ENCODE assay signal across 1 cellular context in the genomic region with DNA sequence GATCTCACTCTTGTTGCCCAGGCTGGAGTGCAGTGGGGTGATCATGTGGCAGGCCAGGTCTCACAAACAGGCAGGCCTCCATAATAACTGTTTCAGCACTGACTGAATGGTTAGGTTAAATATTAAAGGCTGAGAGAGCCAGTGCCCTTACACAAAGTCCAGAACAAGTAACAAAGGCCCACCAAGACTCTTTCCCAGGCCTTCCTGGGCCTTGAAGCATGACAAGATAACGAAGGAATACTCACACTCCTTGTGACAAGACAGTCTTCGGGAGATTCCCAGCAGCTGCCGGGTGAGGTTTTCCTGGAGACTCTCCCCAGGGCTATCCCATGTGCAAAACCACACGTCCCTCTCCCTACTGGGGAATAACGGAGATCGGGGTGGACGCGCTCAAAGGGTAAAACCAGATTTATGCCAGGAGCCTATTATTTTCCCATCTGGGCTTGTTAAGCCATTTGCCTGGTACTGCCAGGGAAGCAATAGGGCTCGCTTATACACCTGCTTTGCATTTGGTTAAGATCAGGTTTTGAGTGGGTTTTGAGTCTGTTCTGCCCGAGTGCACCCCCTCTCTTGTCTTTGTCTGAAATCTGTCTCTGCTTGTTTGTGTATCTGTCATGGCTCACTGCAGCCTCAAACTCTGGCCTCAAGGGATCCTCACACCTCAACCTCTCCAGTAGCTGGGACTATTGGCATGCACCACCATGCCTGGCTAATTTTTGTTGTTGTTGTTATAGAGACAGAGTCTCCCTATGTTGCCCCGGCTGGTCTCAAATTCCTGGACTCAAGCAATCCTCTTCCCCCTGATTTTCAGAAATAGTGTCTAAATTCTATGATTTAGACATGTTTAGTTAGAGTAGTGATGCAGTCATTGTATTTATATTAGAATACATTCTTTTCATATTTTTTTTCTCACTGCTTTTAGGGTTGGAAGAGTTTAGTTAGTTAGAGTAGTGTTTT.
TF ChIP-seq lines count a peak whose summit lies in the region.

No MANE protein-coding gene starts in this region.

TF ChIP-seq in HepG2, 621 proteins besides CTCF, POLR2A, EP300 and RAD21 (continued from another document and continues in another):
- TF ChIP-seq, protein P1, sequence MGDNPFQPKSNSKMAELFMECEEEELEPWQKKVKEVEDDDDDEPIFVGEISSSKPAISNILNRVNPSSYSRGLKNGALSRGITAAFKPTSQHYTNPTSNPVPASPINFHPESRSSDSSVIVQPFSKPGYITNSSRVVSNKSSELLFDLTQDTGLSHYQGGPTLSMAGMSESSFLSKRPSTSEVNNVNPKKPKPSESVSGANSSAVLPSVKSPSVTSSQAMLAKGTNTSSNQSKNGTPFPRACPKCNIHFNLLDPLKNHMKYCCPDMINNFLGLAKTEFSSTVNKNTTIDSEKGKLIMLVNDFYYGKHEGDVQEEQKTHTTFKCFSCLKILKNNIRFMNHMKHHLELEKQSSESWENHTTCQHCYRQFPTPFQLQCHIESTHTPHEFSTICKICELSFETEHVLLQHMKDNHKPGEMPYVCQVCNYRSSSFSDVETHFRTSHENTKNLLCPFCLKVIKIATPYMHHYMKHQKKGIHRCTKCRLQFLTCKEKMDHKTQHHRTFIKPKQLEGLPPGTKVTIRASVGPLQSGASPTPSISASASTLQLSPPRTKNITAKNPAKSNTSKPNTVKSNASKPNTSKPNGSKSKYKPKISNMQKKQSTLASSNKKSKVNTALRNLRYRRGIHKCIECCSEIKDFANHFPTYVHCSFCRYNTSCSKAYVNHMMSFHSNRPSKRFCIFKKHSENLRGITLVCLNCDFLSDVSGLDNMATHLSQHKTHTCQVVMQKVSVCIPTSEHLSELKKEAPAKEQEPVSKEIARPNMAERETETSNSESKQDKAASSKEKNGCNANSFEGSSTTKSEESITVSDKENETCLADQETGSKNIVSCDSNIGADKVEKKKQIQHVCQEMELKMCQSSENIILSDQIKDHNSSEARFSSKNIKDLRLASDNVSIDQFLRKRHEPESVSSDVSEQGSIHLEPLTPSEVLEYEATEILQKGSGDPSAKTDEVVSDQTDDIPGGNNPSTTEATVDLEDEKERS (CRISPR knock-in tag; IDR thresholded peaks at IDR 0.05): no peak
- 0 out of 2 replicates have a peak, but pooled peaks have one; percentile 64 for TF ChIP-seq ZNF263 (CRISPR knock-in tag; IDR thresholded peaks at IDR 0.05)
- TF ChIP-seq PLRG1 (conservative IDR thresholded peaks at IDR 0.05): no peak
- peak; percentile 88; the same call in 1 of the 2 replicates for TF ChIP-seq ZNF136 (CRISPR knock-in tag; IDR thresholded peaks at IDR 0.05; ENCODE audit: low read depth)
- TF ChIP-seq HMG20A (CRISPR knock-in tag; IDR thresholded peaks at IDR 0.05; ENCODE audit: borderline replicate concordance): peak; percentile 6; the same call in 1 of the 2 replicates
- peak; percentile 83; the same call in 1 of the 2 replicates for TF ChIP-seq BRCA1 (CRISPR knock-in tag; IDR thresholded peaks at IDR 0.05)
- TF ChIP-seq MIXL1 (CRISPR knock-in tag; IDR thresholded peaks at IDR 0.05): 0 out of 2 replicates have a peak, but pooled peaks have one; percentile 3
- TF ChIP-seq MEF2D (CRISPR knock-in tag; IDR thresholded peaks at IDR 0.05): peak; percentile 53; the same call in 1 of the 2 replicates
- TF ChIP-seq MYC (CRISPR knock-in tag; IDR thresholded peaks at IDR 0.05; ENCODE audit: borderline replicate concordance): peak; percentile 85
- peak; percentile 86; the same call in 1 of the 2 replicates for TF ChIP-seq ZNF446 (CRISPR knock-in tag; IDR thresholded peaks at IDR 0.05)
- TF ChIP-seq, protein P2, sequence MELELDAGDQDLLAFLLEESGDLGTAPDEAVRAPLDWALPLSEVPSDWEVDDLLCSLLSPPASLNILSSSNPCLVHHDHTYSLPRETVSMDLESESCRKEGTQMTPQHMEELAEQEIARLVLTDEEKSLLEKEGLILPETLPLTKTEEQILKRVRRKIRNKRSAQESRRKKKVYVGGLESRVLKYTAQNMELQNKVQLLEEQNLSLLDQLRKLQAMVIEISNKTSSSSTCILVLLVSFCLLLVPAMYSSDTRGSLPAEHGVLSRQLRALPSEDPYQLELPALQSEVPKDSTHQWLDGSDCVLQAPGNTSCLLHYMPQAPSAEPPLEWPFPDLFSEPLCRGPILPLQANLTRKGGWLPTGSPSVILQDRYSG (CRISPR knock-in tag; IDR thresholded peaks at IDR 0.05): peak; percentile 83; the same call in 1 of the 2 replicates
- TF ChIP-seq NAIF1 (CRISPR knock-in tag; IDR thresholded peaks at IDR 0.05; ENCODE audit: borderline replicate concordance): peak; percentile 58; the same call in 1 of the 2 replicates
- TF ChIP-seq TBX2 (CRISPR knock-in tag; IDR thresholded peaks at IDR 0.05; ENCODE audit: borderline replicate concordance): peak; percentile 87
- TF ChIP-seq, protein P3, sequence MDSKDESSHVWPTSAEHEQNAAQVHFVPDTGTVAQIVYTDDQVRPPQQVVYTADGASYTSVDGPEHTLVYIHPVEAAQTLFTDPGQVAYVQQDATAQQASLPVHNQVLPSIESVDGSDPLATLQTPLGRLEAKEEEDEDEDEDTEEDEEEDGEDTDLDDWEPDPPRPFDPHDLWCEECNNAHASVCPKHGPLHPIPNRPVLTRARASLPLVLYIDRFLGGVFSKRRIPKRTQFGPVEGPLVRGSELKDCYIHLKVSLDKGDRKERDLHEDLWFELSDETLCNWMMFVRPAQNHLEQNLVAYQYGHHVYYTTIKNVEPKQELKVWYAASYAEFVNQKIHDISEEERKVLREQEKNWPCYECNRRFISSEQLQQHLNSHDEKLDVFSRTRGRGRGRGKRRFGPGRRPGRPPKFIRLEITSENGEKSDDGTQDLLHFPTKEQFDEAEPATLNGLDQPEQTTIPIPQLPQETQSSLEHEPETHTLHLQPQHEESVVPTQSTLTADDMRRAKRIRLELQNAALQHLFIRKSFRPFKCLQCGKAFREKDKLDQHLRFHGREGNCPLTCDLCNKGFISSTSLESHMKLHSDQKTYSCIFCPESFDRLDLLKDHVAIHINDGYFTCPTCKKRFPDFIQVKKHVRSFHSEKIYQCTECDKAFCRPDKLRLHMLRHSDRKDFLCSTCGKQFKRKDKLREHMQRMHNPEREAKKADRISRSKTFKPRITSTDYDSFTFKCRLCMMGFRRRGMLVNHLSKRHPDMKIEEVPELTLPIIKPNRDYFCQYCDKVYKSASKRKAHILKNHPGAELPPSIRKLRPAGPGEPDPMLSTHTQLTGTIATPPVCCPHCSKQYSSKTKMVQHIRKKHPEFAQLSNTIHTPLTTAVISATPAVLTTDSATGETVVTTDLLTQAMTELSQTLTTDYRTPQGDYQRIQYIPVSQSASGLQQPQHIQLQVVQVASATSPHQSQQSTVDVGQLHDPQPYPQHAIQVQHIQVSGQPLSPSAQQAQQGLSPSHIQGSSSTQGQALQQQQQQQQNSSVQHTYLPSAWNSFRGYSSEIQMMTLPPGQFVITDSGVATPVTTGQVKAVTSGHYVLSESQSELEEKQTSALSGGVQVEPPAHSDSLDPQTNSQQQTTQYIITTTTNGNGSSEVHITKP (CRISPR knock-in tag; IDR thresholded peaks at IDR 0.05; ENCODE audit: low read depth): peak; percentile 80; the same call in 1 of the 2 replicates
- TF ChIP-seq, protein P4, sequence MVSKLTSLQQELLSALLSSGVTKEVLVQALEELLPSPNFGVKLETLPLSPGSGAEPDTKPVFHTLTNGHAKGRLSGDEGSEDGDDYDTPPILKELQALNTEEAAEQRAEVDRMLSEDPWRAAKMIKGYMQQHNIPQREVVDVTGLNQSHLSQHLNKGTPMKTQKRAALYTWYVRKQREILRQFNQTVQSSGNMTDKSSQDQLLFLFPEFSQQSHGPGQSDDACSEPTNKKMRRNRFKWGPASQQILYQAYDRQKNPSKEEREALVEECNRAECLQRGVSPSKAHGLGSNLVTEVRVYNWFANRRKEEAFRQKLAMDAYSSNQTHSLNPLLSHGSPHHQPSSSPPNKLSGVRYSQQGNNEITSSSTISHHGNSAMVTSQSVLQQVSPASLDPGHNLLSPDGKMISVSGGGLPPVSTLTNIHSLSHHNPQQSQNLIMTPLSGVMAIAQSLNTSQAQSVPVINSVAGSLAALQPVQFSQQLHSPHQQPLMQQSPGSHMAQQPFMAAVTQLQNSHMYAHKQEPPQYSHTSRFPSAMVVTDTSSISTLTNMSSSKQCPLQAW (CRISPR knock-in tag; IDR thresholded peaks at IDR 0.05): peak; percentile 74; the same call in 1 of the 2 replicates
- TF ChIP-seq, protein P5, sequence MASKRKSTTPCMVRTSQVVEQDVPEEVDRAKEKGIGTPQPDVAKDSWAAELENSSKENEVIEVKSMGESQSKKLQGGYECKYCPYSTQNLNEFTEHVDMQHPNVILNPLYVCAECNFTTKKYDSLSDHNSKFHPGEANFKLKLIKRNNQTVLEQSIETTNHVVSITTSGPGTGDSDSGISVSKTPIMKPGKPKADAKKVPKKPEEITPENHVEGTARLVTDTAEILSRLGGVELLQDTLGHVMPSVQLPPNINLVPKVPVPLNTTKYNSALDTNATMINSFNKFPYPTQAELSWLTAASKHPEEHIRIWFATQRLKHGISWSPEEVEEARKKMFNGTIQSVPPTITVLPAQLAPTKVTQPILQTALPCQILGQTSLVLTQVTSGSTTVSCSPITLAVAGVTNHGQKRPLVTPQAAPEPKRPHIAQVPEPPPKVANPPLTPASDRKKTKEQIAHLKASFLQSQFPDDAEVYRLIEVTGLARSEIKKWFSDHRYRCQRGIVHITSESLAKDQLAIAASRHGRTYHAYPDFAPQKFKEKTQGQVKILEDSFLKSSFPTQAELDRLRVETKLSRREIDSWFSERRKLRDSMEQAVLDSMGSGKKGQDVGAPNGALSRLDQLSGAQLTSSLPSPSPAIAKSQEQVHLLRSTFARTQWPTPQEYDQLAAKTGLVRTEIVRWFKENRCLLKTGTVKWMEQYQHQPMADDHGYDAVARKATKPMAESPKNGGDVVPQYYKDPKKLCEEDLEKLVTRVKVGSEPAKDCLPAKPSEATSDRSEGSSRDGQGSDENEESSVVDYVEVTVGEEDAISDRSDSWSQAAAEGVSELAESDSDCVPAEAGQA (IDR thresholded peaks at IDR 0.05; ENCODE audit: low read depth): no peak
- TF ChIP-seq, protein P5 (CRISPR knock-in tag; IDR thresholded peaks at IDR 0.05; ENCODE audit: borderline replicate concordance): peak; percentile 85; the same call in 1 of the 2 replicates
- peak; percentile 69 for TF ChIP-seq ASH2L (IDR thresholded peaks at IDR 0.05; ENCODE audit: insufficient read length, low read depth, low read length)
- TF ChIP-seq, protein P6, sequence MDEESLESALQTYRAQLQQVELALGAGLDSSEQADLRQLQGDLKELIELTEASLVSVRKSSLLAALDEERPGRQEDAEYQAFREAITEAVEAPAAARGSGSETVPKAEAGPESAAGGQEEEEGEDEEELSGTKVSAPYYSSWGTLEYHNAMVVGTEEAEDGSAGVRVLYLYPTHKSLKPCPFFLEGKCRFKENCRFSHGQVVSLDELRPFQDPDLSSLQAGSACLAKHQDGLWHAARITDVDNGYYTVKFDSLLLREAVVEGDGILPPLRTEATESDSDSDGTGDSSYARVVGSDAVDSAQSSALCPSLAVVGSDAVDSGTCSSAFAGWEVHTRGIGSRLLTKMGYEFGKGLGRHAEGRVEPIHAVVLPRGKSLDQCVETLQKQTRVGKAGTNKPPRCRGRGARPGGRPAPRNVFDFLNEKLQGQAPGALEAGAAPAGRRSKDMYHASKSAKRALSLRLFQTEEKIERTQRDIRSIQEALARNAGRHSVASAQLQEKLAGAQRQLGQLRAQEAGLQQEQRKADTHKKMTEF (CRISPR knock-in tag; IDR thresholded peaks at IDR 0.05): peak; percentile 70
- peak; percentile 77; the same call in 1 of the 2 replicates for TF ChIP-seq ZNF350 (CRISPR knock-in tag; IDR thresholded peaks at IDR 0.05; ENCODE audit: borderline replicate concordance, low read depth)
- 0 out of 2 replicates have a peak, but pooled peaks have one; percentile 66 for TF ChIP-seq ZNF674 (CRISPR knock-in tag; IDR thresholded peaks at IDR 0.05; ENCODE audit: low read depth)
- peak; percentile 28; the same call in 1 of the 2 replicates for TF ChIP-seq BCL6 (CRISPR knock-in tag; IDR thresholded peaks at IDR 0.05)
- TF ChIP-seq, protein P7, sequence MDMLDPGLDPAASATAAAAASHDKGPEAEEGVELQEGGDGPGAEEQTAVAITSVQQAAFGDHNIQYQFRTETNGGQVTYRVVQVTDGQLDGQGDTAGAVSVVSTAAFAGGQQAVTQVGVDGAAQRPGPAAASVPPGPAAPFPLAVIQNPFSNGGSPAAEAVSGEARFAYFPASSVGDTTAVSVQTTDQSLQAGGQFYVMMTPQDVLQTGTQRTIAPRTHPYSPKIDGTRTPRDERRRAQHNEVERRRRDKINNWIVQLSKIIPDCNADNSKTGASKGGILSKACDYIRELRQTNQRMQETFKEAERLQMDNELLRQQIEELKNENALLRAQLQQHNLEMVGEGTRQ (IDR thresholded peaks at IDR 0.05; ENCODE audit: low read depth, low read length): no peak
- TF ChIP-seq, protein P7 (CRISPR knock-in tag; IDR thresholded peaks at IDR 0.05; ENCODE audit: borderline replicate concordance): no peak; the same call in 1 of the 2 replicates
- TF ChIP-seq ZNF878 (CRISPR knock-in tag; IDR thresholded peaks at IDR 0.05): peak; percentile 79; the same call in 1 of the 2 replicates
- no peak for TF ChIP-seq ZBTB20 (CRISPR knock-in tag; IDR thresholded peaks at IDR 0.05; ENCODE audit: borderline replicate concordance, low read depth)
- TF ChIP-seq PAWR (CRISPR knock-in tag; IDR thresholded peaks at IDR 0.05; ENCODE audit: borderline replicate concordance): no peak
- TF ChIP-seq SP4 (CRISPR knock-in tag; IDR thresholded peaks at IDR 0.05): peak; percentile 49; the same call in 1 of the 2 replicates
- 0 out of 2 replicates have a peak, but pooled peaks have one; percentile 43 for TF ChIP-seq ZNF614 (CRISPR knock-in tag; IDR thresholded peaks at IDR 0.05; ENCODE audit: borderline replicate concordance)
- peak; percentile 86 for TF ChIP-seq SMYD3 (CRISPR knock-in tag; IDR thresholded peaks at IDR 0.05)
- peak; percentile 67 for TF ChIP-seq TAF1 (CRISPR knock-in tag; IDR thresholded peaks at IDR 0.05)
- TF ChIP-seq ZNF792 (CRISPR knock-in tag; IDR thresholded peaks at IDR 0.05): peak; percentile 66; the same call in 1 of the 2 replicates
- TF ChIP-seq MEIS1 (CRISPR knock-in tag; IDR thresholded peaks at IDR 0.05; ENCODE audit: borderline replicate concordance): no peak
